Comparison of ENCODE assay signal across 19 cellular contexts in the genomic region with DNA sequence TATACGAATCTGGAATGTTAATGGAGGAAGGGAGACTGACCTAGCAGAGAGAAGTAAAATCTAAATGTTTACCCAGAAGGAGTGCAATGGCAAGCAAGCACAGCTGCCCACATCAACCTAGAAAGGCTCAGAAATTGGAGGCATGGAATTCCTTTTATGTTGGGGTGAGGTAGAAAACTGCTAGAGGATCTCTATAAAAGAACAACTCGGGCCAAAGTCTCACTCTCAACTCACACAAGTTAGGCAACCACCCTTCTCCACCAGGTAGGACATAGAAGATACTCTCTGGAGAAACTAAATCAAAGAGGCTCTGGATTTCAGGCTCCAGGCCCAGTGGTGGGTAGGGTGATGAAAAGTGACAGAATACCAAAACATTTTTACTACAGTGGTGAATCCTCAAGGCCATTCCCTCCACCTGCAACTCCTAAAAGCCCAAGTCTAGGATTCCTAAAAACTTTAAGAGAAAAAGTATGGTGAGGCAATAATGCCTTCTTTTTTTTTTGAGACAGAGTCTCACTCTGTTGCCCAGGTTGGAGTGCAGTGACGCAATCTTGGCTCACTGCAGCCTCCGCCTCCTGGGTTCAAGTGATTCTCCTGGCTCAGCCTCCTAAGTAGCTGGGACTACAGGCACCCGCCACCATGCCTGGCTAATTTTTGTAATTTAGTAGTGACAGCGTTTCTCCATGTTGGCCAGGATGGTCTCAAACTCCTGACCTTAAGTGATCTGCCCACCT.
"Had no signal": no experiment of that assay in that cellular context is flagged by ENCODE, and none has a peak within 500 bp of the region (broad histone marks: within the 10 kb centered on the region; RNA-seq: fewer than 3 reads in every experiment).

No MANE protein-coding gene starts in this region.

- H3K27ac ChIP-seq: epithelial cell of prostate, esophagus muscularis mucosa, gastrocnemius medialis, testis, tibial nerve had no signal

- H3K27me3 Mint-ChIP-seq: dendritic cell treated with granulocyte-macrophage colony-stimulating factor and Interleukin-4, amounts not matched to agents 40 ng/mL and 50 ng/mL, for 4 days; stimulated activated naive B cell treated with anti-CD40 and anti-IgM and Interleukin-4, amounts not matched to agents 10 μg/mL and 1 μg/mL and 100 μg/mL, for 72 hours had no signal

- H3K4me1 ChIP-seq: esophagus muscularis mucosa, gastrocnemius medialis, testis, tibial nerve had no signal

- H3K9me3 Mint-ChIP-seq: dendritic cell treated with granulocyte-macrophage colony-stimulating factor and Interleukin-4, amounts not matched to agents 40 ng/mL and 50 ng/mL, for 4 days; effector memory CD8-positive, alpha-beta T cell; nephron; stimulated activated naive CD8-positive, alpha-beta T cell treated with anti-CD3 and anti-CD28 coated beads, Interleukin-15, amount 100 ng/mL, for 72 hours had no signal

- H3K36me3 ChIP-seq: esophagus muscularis mucosa, gastrocnemius medialis, tibial nerve had no signal

- H3K36me3 Mint-ChIP-seq: stimulated activated naive B cell treated with anti-CD40 and anti-IgM and Interleukin-4, amounts not matched to agents 10 μg/mL and 1 μg/mL and 100 μg/mL, for 72 hours had no signal

- H3K27me3 ChIP-seq: esophagus muscularis mucosa, gastrocnemius medialis, testis, tibial nerve had no signal

- H3K27ac Mint-ChIP-seq: dendritic cell treated with granulocyte-macrophage colony-stimulating factor and Interleukin-4, amounts not matched to agents 40 ng/mL and 50 ng/mL, for 4 days; effector memory CD8-positive, alpha-beta T cell; stimulated activated naive B cell treated with anti-CD40 and anti-IgM and Interleukin-4, amounts not matched to agents 10 μg/mL and 1 μg/mL and 100 μg/mL, for 72 hours; stimulated activated naive CD8-positive, alpha-beta T cell treated with anti-CD3 and anti-CD28 coated beads, Interleukin-15, amount 100 ng/mL, for 72 hours had no signal

- ATAC-seq: effector memory CD8-positive, alpha-beta T cell; gastrocnemius medialis; left cardiac atrium; left ventricle myocardium superior; sciatic nerve; stimulated activated naive B cell treated with anti-CD40 and anti-IgM and Interleukin-4, amounts not matched to agents 10 μg/mL and 1 μg/mL and 100 μg/mL, for 72 hours; stimulated activated naive CD8-positive, alpha-beta T cell treated with anti-CD3 and anti-CD28 coated beads, Interleukin-15, amount 100 ng/mL, for 72 hours had no signal

- H3K4me3 ChIP-seq: esophagus muscularis mucosa, gastrocnemius medialis, lung, testis, tibial nerve had no signal

- H3K4me3 Mint-ChIP-seq: dendritic cell treated with granulocyte-macrophage colony-stimulating factor and Interleukin-4, amounts not matched to agents 40 ng/mL and 50 ng/mL, for 4 days; effector memory CD8-positive, alpha-beta T cell; nephron; stimulated activated naive B cell treated with anti-CD40 and anti-IgM and Interleukin-4, amounts not matched to agents 10 μg/mL and 1 μg/mL and 100 μg/mL, for 72 hours; stimulated activated naive CD8-positive, alpha-beta T cell treated with anti-CD3 and anti-CD28 coated beads, Interleukin-15, amount 100 ng/mL, for 72 hours had no signal

- H3K4me1 Mint-ChIP-seq: stimulated activated naive CD8-positive, alpha-beta T cell treated with anti-CD3 and anti-CD28 coated beads, Interleukin-15, amount 100 ng/mL, for 72 hours had no signal

- H3K9me3 ChIP-seq: esophagus muscularis mucosa, gastrocnemius medialis, testis, tibial nerve had no signal

- DNase-seq: effector memory CD8-positive, alpha-beta T cell; gastrocnemius medialis; kidney; left cardiac atrium; left ventricle myocardium superior; mesenchymal stem cell; midbrain; stimulated activated CD4-positive, alpha-beta T cell treated with anti-CD3 and anti-CD28 coated beads, Interleukin-2, amount 100 ng/mL, for 24 hours; stimulated activated CD4-positive, alpha-beta T cell treated with anti-CD3 and anti-CD28 coated beads, Interleukin-4, amount 100 ng/mL, for 4 hours; stimulated activated naive B cell treated with anti-CD40 and anti-IgM and Interleukin-4, amounts not matched to agents 10 μg/mL and 1 μg/mL and 100 μg/mL, for 72 hours; stimulated activated naive CD8-positive, alpha-beta T cell treated with anti-CD3 and anti-CD28 coated beads, Interleukin-15, amount 100 ng/mL, for 72 hours; testis had no signal
